ENCODE assay signal across 18 cellular contexts in genomic region chr15:36106640-36107335, GRCh38.
A peak's percentile ranks its signal among the peaks of the same experiment; 100 is the strongest.
DNase-seq lines count a peak whose midpoint lies in the region; ATAC-seq and TF ChIP-seq lines count a peak whose summit lies in the region.
"Had no signal": no experiment of that assay in that cellular context is flagged by ENCODE, and none has a peak within 500 bp of the region (broad histone marks: within the 10 kb centered on the region; RNA-seq: fewer than 3 reads in every experiment).

No MANE protein-coding gene starts in this region.

- peaks cover 7% of the 10 kb centered on the region for H3K9me3 Mint-ChIP-seq in glutamatergic neuron (ENCODE audit: unreplicated experiment)
- no peaks in the 10 kb centered on the region for H3K9me3 Mint-ChIP-seq in activated naive CD4-positive, alpha-beta T cell treated with anti-CD3 and anti-CD28 coated beads, Interleukin-2, amount 10 ng/mL, durations not matched to agents 7 days and 5 days
- H3K9me3 Mint-ChIP-seq: HFFc6 had no signal

- no peaks in the 10 kb centered on the region for H3K27me3 ChIP-seq in adipocyte (replicated peaks; ENCODE audit: control insufficient read depth, insufficient read depth, low read length)
- no peaks in the 10 kb centered on the region for H3K27me3 ChIP-seq in thyroid gland
- H3K27me3 ChIP-seq: MG63 had no signal

- CTCF ChIA-PET in activated naive CD4-positive, alpha-beta T cell treated with anti-CD3 and anti-CD28 coated beads, Interleukin-2, amount 10 ng/mL, durations not matched to agents 7 days and 5 days (lab: Charles Lee): no interaction called here

- H3K36me3 Mint-ChIP-seq in glutamatergic neuron (ENCODE audit: unreplicated experiment): no peaks in the 10 kb centered on the region
- H3K36me3 Mint-ChIP-seq in activated naive CD4-positive, alpha-beta T cell treated with anti-CD3 and anti-CD28 coated beads, Interleukin-2, amount 10 ng/mL, durations not matched to agents 7 days and 5 days: no peaks in the 10 kb centered on the region

- H3K27ac Mint-ChIP-seq in glutamatergic neuron (ENCODE audit: unreplicated experiment): peak overlapping the region; percentile 65
- no peak overlapping the region for H3K27ac Mint-ChIP-seq in activated naive CD4-positive, alpha-beta T cell treated with anti-CD3 and anti-CD28 coated beads, Interleukin-2, amount 10 ng/mL, durations not matched to agents 7 days and 5 days
- H3K27ac Mint-ChIP-seq: dendritic cell treated with granulocyte-macrophage colony-stimulating factor and Interleukin-4, amounts not matched to agents 40 ng/mL and 50 ng/mL, for 4 days; HFFc6 had no signal

- WGBS in thyroid gland, 2 donors: 61 to 71% methylated on average over 6 of the region's 6 CpGs

- H3K9ac ChIP-seq in adipocyte (ENCODE audit: low read length): no peak overlapping the region

- H3K4me1 ChIP-seq in adipocyte (ENCODE audit: control insufficient read depth, insufficient read depth, low read length) (peaks cover 19% of the 10 kb centered on the region), thyroid gland (no peaks in the 10 kb centered on the region)

- intact Hi-C loops in thyroid gland (cut with DNase I): no loop called here

- DNase-seq in AG08396 (ENCODE audit: low spot score) (peak; percentile 6), GM03348 (ENCODE audit: low spot score) (peak; percentile 16), adipocyte (ENCODE audit: low read depth) (peak; percentile 39), glutamatergic neuron (no peak), thyroid gland (no peak)
- DNase-seq in activated naive CD4-positive, alpha-beta T cell treated with anti-CD3 and anti-CD28 coated beads, Interleukin-2, amount 10 ng/mL, durations not matched to agents 7 days and 5 days: no peak
- DNase-seq: activated effector memory CD4-positive, alpha-beta T cell treated with anti-CD3 and anti-CD28 coated beads, Interleukin-2, amount 50 U/mL, for 16 hours; erythroblast; HFFc6; MG63; midbrain; OCI-M1; stimulated activated CD4-positive, alpha-beta T cell treated with anti-CD3 and anti-CD28 coated beads, Interleukin-4, amount 100 ng/mL, for 4 hours; T1000 had no signal

- H3K9me3 ChIP-seq in adipocyte (ENCODE audit: control insufficient read depth, low read length) (no peaks in the 10 kb centered on the region), thyroid gland (no peaks in the 10 kb centered on the region)
- H3K9me3 ChIP-seq: MG63 had no signal

- H3K4me1 Mint-ChIP-seq in glutamatergic neuron (ENCODE audit: low read depth, unreplicated experiment): peaks cover 30% of the 10 kb centered on the region
- H3K4me1 Mint-ChIP-seq in activated naive CD4-positive, alpha-beta T cell treated with anti-CD3 and anti-CD28 coated beads, Interleukin-2, amount 10 ng/mL, durations not matched to agents 7 days and 5 days: no peaks in the 10 kb centered on the region

- H3K4me3 ChIP-seq in adipocyte (ENCODE audit: low read length): no peak overlapping the region
- no peak overlapping the region for H3K4me3 ChIP-seq in thyroid gland (replicated peaks in 1 of 3)
- H3K4me3 ChIP-seq: MG63 had no signal

- no peaks in the 10 kb centered on the region for H3K36me3 ChIP-seq in adipocyte (ENCODE audit: control insufficient read depth, insufficient read depth, low read length, severe bottlenecking)
- no peaks in the 10 kb centered on the region for H3K36me3 ChIP-seq in thyroid gland
- H3K36me3 ChIP-seq: MG63 had no signal

- no peak for TF ChIP-seq CTCF in glutamatergic neuron (IDR thresholded peaks at IDR 0.05; ENCODE audit: partially characterized antibody, unreplicated experiment)
- TF ChIP-seq CTCF in thyroid gland (IDR thresholded peaks at IDR 0.05): no peak

- H3K27ac ChIP-seq in thyroid gland: no peak overlapping the region

- no peak for TF ChIP-seq POLR2A in thyroid gland (IDR thresholded peaks at IDR 0.05)

- H3K27me3 Mint-ChIP-seq in glutamatergic neuron (ENCODE audit: unreplicated experiment): peaks cover 6% of the 10 kb centered on the region
- H3K27me3 Mint-ChIP-seq in activated naive CD4-positive, alpha-beta T cell treated with anti-CD3 and anti-CD28 coated beads, Interleukin-2, amount 10 ng/mL, durations not matched to agents 7 days and 5 days: no peaks in the 10 kb centered on the region
- H3K27me3 Mint-ChIP-seq: dendritic cell treated with granulocyte-macrophage colony-stimulating factor and Interleukin-4, amounts not matched to agents 40 ng/mL and 50 ng/mL, for 4 days had no signal

- H3K4me3 Mint-ChIP-seq in glutamatergic neuron (ENCODE audit: unreplicated experiment): no peak overlapping the region
- no peak overlapping the region for H3K4me3 Mint-ChIP-seq in activated naive CD4-positive, alpha-beta T cell treated with anti-CD3 and anti-CD28 coated beads, Interleukin-2, amount 10 ng/mL, durations not matched to agents 7 days and 5 days
- H3K4me3 Mint-ChIP-seq: dendritic cell treated with granulocyte-macrophage colony-stimulating factor and Interleukin-4, amounts not matched to agents 40 ng/mL and 50 ng/mL, for 4 days; HFFc6 had no signal

- ATAC-seq in GM21528 (IDR thresholded peaks at IDR 0.05; ENCODE audit: low FRiP score, unreplicated experiment) (no peak), HG02981 (IDR thresholded peaks at IDR 0.05; ENCODE audit: unreplicated experiment) (no peak)
- ATAC-seq: HepG2 had no signal

Comparison
In these comparisons a context has a peak if more than half of its experiments do, and no peak if none do; other contexts are left out.
1. DNase-seq: peak in AG08396 (single experiment), GM03348 (single experiment) and adipocyte (single experiment); none in glutamatergic neuron (single experiment), thyroid gland (0 of 2) and activated naive CD4-positive, alpha-beta T cell treated with anti-CD3 and anti-CD28 coated beads, Interleukin-2, amount 10 ng/mL, durations not matched to agents 7 days and 5 days (single experiment).